Comparison of ENCODE assay signal across 31 cellular contexts in genomic region chr11:70779433-70780245, GRCh38.
"Had no signal": no experiment of that assay in that cellular context is flagged by ENCODE, and none has a peak within 500 bp of the region (broad histone marks: within the 10 kb centered on the region; RNA-seq: fewer than 3 reads in every experiment).

No MANE protein-coding gene starts in this region.

- H3K4me3 Mint-ChIP-seq: activated B cell treated with CpG ODN at 0.5 μM for 24 hours; activated CD4-positive, alpha-beta T cell treated with anti-CD3 and anti-CD28 coated beads, Interleukin-2, amount 10 ng/mL, durations not matched to agents 24 days and 14 days; activated naive CD8-positive, alpha-beta T cell treated with anti-CD3 and anti-CD28 coated beads, Interleukin-2, amount 50 U/mL, for 24 hours; activated T-cell treated with anti-CD3 and anti-CD28 coated beads, Interleukin-2, amount 50 U/mL, for 4 hours; T-cell had no signal

- FAIRE-seq: bronchial epithelial cell, TTC549 had no signal

- DNase-seq: activated B cell treated with CpG ODN at 0.5 μM for 24 hours; activated CD4-positive, alpha-beta T cell treated with anti-CD3 and anti-CD28 coated beads for 1 hour; activated CD4-positive, alpha-beta T cell treated with anti-CD3 and anti-CD28 coated beads, Interleukin-2, amount 10 ng/mL, durations not matched to agents 24 days and 14 days; activated CD4-positive, alpha-beta T cell treated with anti-CD3 and anti-CD28 coated beads, Interleukin-2, amount 50 U/mL, for 48 hours; activated CD8-positive, alpha-beta memory T cell treated with anti-CD3 and anti-CD28 coated beads for 24 hours; activated effector memory CD4-positive, alpha-beta T cell treated with anti-CD3 and anti-CD28 coated beads, Interleukin-2, amount 50 U/mL, for 16 hours; activated naive CD4-positive, alpha-beta T cell treated with Interleukin-2 at 50 U/mL for 16 hours; activated naive CD8-positive, alpha-beta T cell treated with anti-CD3 and anti-CD28 coated beads, Interleukin-2, amount 50 U/mL, for 24 hours; activated T-cell treated with anti-CD3 and anti-CD28 coated beads, Interleukin-2, amount 50 U/mL, for 4 hours; amniotic stem cell; body of pancreas; central memory CD4-positive, alpha-beta T cell; KG1; NCI-H1048; NCI-H2081 treated with DMSO at 0.1 percent for 48 hours; NCI-H2171 treated with DMSO at 0.1 percent for 48 hours; NCI-H446 treated with DMSO at 0.1 percent for 48 hours; NCI-H524 treated with DMSO at 0.1 percent for 48 hours; NCI-H82; OCI-M1; RPMI8226; T-cell; T-helper 2 cell; T1000 had no signal

- H3K27ac ChIP-seq: ascending aorta, body of pancreas, SK-N-MC had no signal

- H3K27ac Mint-ChIP-seq: activated B cell treated with CpG ODN at 0.5 μM for 24 hours; activated CD4-positive, alpha-beta T cell treated with anti-CD3 and anti-CD28 coated beads, Interleukin-2, amount 10 ng/mL, durations not matched to agents 24 days and 14 days; activated naive CD4-positive, alpha-beta T cell treated with anti-CD3 and anti-CD28 coated beads, Interleukin-2, amount 50 U/mL, for 72 hours; activated naive CD8-positive, alpha-beta T cell treated with anti-CD3 and anti-CD28 coated beads, Interleukin-2, amount 50 U/mL, for 24 hours; T-cell had no signal

- H3K36me3 Mint-ChIP-seq: activated naive CD4-positive, alpha-beta T cell treated with anti-CD3 and anti-CD28 coated beads, Interleukin-2, amount 50 U/mL, for 72 hours; T-cell had no signal

- H3K4me1 ChIP-seq: ascending aorta, body of pancreas had no signal

- H3K27me3 ChIP-seq: ascending aorta, body of pancreas had no signal

- H3K4me1 Mint-ChIP-seq: activated B cell treated with CpG ODN at 0.5 μM for 24 hours; activated CD4-positive, alpha-beta T cell treated with anti-CD3 and anti-CD28 coated beads, Interleukin-2, amount 10 ng/mL, durations not matched to agents 24 days and 14 days; activated naive CD8-positive, alpha-beta T cell treated with anti-CD3 and anti-CD28 coated beads, Interleukin-2, amount 50 U/mL, for 24 hours; T-cell had no signal

- H3K9me3 Mint-ChIP-seq: activated B cell treated with CpG ODN at 0.5 μM for 24 hours; activated naive CD4-positive, alpha-beta T cell treated with anti-CD3 and anti-CD28 coated beads, Interleukin-2, amount 50 U/mL, for 72 hours; activated naive CD8-positive, alpha-beta T cell treated with anti-CD3 and anti-CD28 coated beads, Interleukin-2, amount 50 U/mL, for 24 hours; activated T-cell treated with anti-CD3 and anti-CD28 coated beads, Interleukin-2, amount 50 U/mL, for 4 hours had no signal

- ATAC-seq: activated naive CD4-positive, alpha-beta T cell treated with anti-CD3 and anti-CD28 coated beads, Interleukin-2, amount 50 U/mL, for 72 hours; activated naive CD8-positive, alpha-beta T cell treated with anti-CD3 and anti-CD28 coated beads, Interleukin-2, amount 50 U/mL, for 24 hours; activated T-cell treated with anti-CD3 and anti-CD28 coated beads, Interleukin-2, amount 50 U/mL, for 4 hours; body of pancreas; Panc1; Right ventricle myocardium inferior; T-cell had no signal

- H3K27me3 Mint-ChIP-seq: activated B cell treated with CpG ODN at 0.5 μM for 24 hours; activated CD4-positive, alpha-beta T cell treated with anti-CD3 and anti-CD28 coated beads, Interleukin-2, amount 10 ng/mL, durations not matched to agents 24 days and 14 days; activated naive CD8-positive, alpha-beta T cell treated with anti-CD3 and anti-CD28 coated beads, Interleukin-2, amount 50 U/mL, for 24 hours; T-cell had no signal

- H3K9me3 ChIP-seq: ascending aorta, body of pancreas had no signal

- H3K4me3 ChIP-seq: ascending aorta, body of pancreas, SK-N-MC had no signal

- H3K36me3 ChIP-seq: ascending aorta had no signal
